Comparison of ENCODE assay signal across 8 cellular contexts in the genomic region with DNA sequence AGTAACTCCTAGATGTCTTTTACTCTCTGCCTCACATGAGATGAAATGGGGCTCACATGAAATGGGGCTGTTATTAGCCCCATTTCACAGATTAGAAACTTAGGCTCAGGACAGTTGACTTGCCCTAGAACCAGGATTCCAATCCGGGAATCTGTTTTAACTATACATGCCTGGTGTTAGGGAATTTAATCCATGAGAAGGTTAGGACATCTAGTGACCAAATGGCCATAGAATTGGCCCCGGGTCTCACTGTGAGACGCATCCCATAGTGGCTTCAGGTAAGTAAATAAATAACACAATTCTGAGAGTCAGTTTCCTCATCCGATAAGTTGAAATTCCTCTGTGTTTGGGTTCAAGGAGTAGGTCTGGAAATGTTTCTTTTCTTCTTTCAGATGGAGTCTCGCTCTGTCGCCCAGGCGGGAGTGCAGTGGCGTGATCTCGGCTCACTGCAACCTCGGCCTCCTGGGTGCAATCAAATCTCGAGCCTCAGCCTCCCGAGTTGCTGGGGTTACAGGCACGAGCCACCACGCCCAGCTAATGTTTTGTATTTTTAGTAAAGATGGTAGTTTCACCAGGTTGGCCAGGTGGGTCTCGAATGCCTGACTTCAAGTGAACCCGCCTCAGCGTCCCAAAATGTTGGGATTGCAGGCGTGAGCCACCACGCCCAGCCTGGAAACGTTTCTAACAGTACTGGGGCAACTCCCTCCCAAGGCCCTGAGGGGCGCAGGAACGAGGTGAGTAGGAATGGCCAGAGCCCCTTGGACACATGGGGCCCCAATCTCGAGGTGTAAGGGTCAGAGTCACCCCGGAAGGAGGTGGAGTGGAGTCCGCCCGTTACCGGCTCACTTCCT. TPM values are rescaled to one million over a fixed set of nuclear protein-coding genes. Genes with fewer than 3 reads are reported as not detected.
DNase-seq lines count a peak whose midpoint lies in the region; ATAC-seq and TF ChIP-seq lines count a peak whose summit lies in the region.

No MANE protein-coding gene starts in this region.

- H3K4me1 ChIP-seq in PC-9 (replicated peaks; ENCODE audit: insufficient read depth) = peaks cover 25% of the 10 kb centered on the region
- peaks cover 29% of the 10 kb centered on the region for H3K4me1 ChIP-seq in mononuclear cell (ENCODE audit: insufficient read depth, low read length)

- H3K79me2 ChIP-seq in PC-9 (ENCODE audit: low read depth) = peaks cover 47% of the 10 kb centered on the region

- CTCF ChIA-PET in PC-9 (lab: Charles Lee) = no interaction called here

- H3K27ac Mint-ChIP-seq in central memory CD8-positive, alpha-beta T cell (ENCODE audit: low read depth) = peak overlapping the region; percentile 100

- peak overlapping the region; percentile 90 for H3K27ac ChIP-seq in PC-9

- peaks cover 26% of the 10 kb centered on the region for H4K20me1 ChIP-seq in PC-9 (ENCODE audit: insufficient read depth)

- peak overlapping the region; percentile 84 for H2AFZ ChIP-seq in PC-9

- no peaks in the 10 kb centered on the region for H3K9me3 Mint-ChIP-seq in central memory CD8-positive, alpha-beta T cell

- H3F3A ChIP-seq in PC-9 (ENCODE audit: insufficient read depth, low read depth) = peaks cover 16% of the 10 kb centered on the region; the same call in 1 of the 2 replicates

- H3K4me3 ChIP-seq in PC-9 (peak overlapping the region; percentile 78), mononuclear cell (ENCODE audit: low read length) (peak overlapping the region; percentile 85)

- peak overlapping the region; percentile 95 for H3K4me3 Mint-ChIP-seq in central memory CD8-positive, alpha-beta T cell

- POLR2A ChIA-PET in PC-9 (lab: Charles Lee; ENCODE audit: unreplicated experiment) = no interaction called here

- H3K4me2 ChIP-seq in PC-9 = peak overlapping the region; percentile 81

- DNase-seq in PC-9 = peak; percentile 34 to 39
- no peak for DNase-seq in central memory CD8-positive, alpha-beta T cell (ENCODE audit: low spot score in 2 of 2)
- no peak for DNase-seq in NOMO-1 treated with DMSO at 0.1 percent for 48 hours (lab: John Stamatoyannopoulos, UW; ENCODE audit: unreplicated experiment)
- DNase-seq in Kasumi-1 (lab: John Stamatoyannopoulos, UW) = no peak
- no peak for DNase-seq in medulla oblongata (ENCODE audit: extremely low spot score)

- 0 out of 2 replicates have a peak, but pooled peaks cover 1% of the 10 kb centered on the region for H3K27me3 ChIP-seq in PC-9 (ENCODE audit: insufficient read depth, low read depth)
- H3K27me3 ChIP-seq in mononuclear cell (ENCODE audit: insufficient read depth, low read length) = no peaks in the 10 kb centered on the region

- no peak for TF ChIP-seq CTCF in PC-9 (conservative IDR thresholded peaks at IDR 0.05)

- H3K9me3 ChIP-seq in PC-9 (ENCODE audit: insufficient read depth, low read depth) (no peaks in the 10 kb centered on the region), mononuclear cell (ENCODE audit: low read depth, low read length) (no peaks in the 10 kb centered on the region)

- peaks cover 17% of the 10 kb centered on the region for H3K36me3 Mint-ChIP-seq in central memory CD8-positive, alpha-beta T cell (ENCODE audit: insufficient read depth)

- no peaks in the 10 kb centered on the region for H3K27me3 Mint-ChIP-seq in central memory CD8-positive, alpha-beta T cell

- H3K4me1 Mint-ChIP-seq in central memory CD8-positive, alpha-beta T cell = peaks cover 36% of the 10 kb centered on the region

- TF ChIP-seq POLR2A in GM10847 (IDR thresholded peaks at IDR 0.05; ENCODE audit: extremely low read depth, insufficient read length) = peak; percentile 13

- no peaks in the 10 kb centered on the region for H3K36me3 ChIP-seq in PC-9 (ENCODE audit: low read depth)

- no peaks in the 10 kb centered on the region for H3K9me2 ChIP-seq in PC-9 (ENCODE audit: insufficient read depth)

- ATAC-seq in central memory CD8-positive, alpha-beta T cell (replicated peaks; ENCODE audit: extremely low read depth, poor library complexity, severe bottlenecking) = no peak
- ATAC-seq in GM21447 (IDR thresholded peaks at IDR 0.05; ENCODE audit: unreplicated experiment) = no peak

- BruUV-seq in PC-9 (replicated peaks; lab: Mats Ljungman, UMichigan) = TSS peak; percentile 74

- intact Hi-C loops in PC-9 (cut with micrococcal nuclease; ENCODE audit: unreplicated experiment) = loop anchor here (5.0 kb wide), 3 partner anchors 42 to 187 kb away; partner anchors contain the start of gene RABAC1

RNA-seq across cellular contexts. Expression of gene ZNF574, which starts 1.2 kb away (rescaled TPM):
- total RNA-seq in PC-9 (2021) = 19.4 and 21.6 TPM in 2 replicates
- total RNA-seq in mononuclear cell = 21.5 TPM

RNA-seq across cellular contexts. Expression of gene GRIK5, which starts 4.7 kb away (rescaled TPM):
- total RNA-seq in PC-9 (2021) = 0.96 and 1.1 TPM in 2 replicates
- total RNA-seq in mononuclear cell = 0.21 TPM

RNA-seq across cellular contexts. Expression of gene POU2F2, which starts 57.5 kb away (rescaled TPM):
- 2.9 and 3.5 TPM in 2 replicates for total RNA-seq in PC-9 (2021)
- 8.3 TPM for total RNA-seq in mononuclear cell

Comparison
In these comparisons a context has a peak if more than half of its experiments do, and no peak if none do; other contexts are left out.
1. DNase-seq: peak in PC-9 (2 of 2); none in central memory CD8-positive, alpha-beta T cell (0 of 2), NOMO-1 treated with DMSO at 0.1 percent for 48 hours (single experiment), Kasumi-1 (0 of 2) and medulla oblongata (single experiment).